Comparison of ENCODE assay signal across 12 cellular contexts in genomic region chr2:95760839-95761525, GRCh38.
A peak's percentile ranks its signal among the peaks of the same experiment; 100 is the strongest.
DNase-seq lines count a peak whose midpoint lies in the region; ATAC-seq, FAIRE-seq and TF ChIP-seq lines count a peak whose summit lies in the region.
"Had no signal": no experiment of that assay in that cellular context is flagged by ENCODE, and none has a peak within 500 bp of the region (broad histone marks: within the 10 kb centered on the region; RNA-seq: fewer than 3 reads in every experiment).

No MANE protein-coding gene starts in this region.

- H3K36me3 ChIP-seq in bronchial epithelial cell (ENCODE audit: control insufficient read depth, insufficient read depth, low read length), result no peaks in the 10 kb centered on the region
- H3K36me3 ChIP-seq: neutrophil had no signal

- ATAC-seq in GM18520 (IDR thresholded peaks at IDR 0.05; ENCODE audit: unreplicated experiment), result no peak
- ATAC-seq in GM18861 (IDR thresholded peaks at IDR 0.05; ENCODE audit: unreplicated experiment), result no peak
- no peak for ATAC-seq in HG02623 (IDR thresholded peaks at IDR 0.05; ENCODE audit: unreplicated experiment)

- H3K4me3 ChIP-seq in bronchial epithelial cell (ENCODE audit: low read depth, low read length), result no peak overlapping the region
- H3K4me3 ChIP-seq: dorsolateral prefrontal cortex had no signal

- DNase-seq in CD1c-positive myeloid dendritic cell (ENCODE audit: extremely low spot score), result peak; percentile 62
- DNase-seq in M059J (ENCODE audit: low read depth), result peak; percentile 74
- peak; percentile 78 for DNase-seq in bronchial epithelial cell (ENCODE audit: low read depth)
- peak; percentile 36 for DNase-seq in left kidney (ENCODE audit: low read depth, low spot score)
- DNase-seq in mesenteric fat pad (ENCODE audit: low spot score), result no peak
- DNase-seq: activated gamma-delta T cell treated with Interleukin-2 at 50 U/mL for 16 hours, DMS79 treated with DMSO at 0.1 percent for 48 hours had no signal

- no peak for FAIRE-seq in bronchial epithelial cell (lab: Jason Lieb, UNC)

- no peaks in the 10 kb centered on the region for H3K27me3 ChIP-seq in bronchial epithelial cell (ENCODE audit: control insufficient read depth, insufficient read depth, low read length)
- H3K27me3 ChIP-seq: dorsolateral prefrontal cortex, neutrophil had no signal

- TF ChIP-seq CTCF in bronchial epithelial cell (IDR thresholded peaks at IDR 0.05; ENCODE audit: insufficient read depth, low read length, severe bottlenecking), result no peak
